2 cellular contexts compared by ENCODE assay signal in genomic region chr11:114173836-114174235, GRCh38.
TF ChIP-seq lines count a peak whose summit lies in the region.

No MANE protein-coding gene starts in this region.

TF ChIP-seq in liver, 16 proteins besides CTCF, POLR2A, EP300 and RAD21 (continued from another document):
- TF ChIP-seq, protein P1, sequence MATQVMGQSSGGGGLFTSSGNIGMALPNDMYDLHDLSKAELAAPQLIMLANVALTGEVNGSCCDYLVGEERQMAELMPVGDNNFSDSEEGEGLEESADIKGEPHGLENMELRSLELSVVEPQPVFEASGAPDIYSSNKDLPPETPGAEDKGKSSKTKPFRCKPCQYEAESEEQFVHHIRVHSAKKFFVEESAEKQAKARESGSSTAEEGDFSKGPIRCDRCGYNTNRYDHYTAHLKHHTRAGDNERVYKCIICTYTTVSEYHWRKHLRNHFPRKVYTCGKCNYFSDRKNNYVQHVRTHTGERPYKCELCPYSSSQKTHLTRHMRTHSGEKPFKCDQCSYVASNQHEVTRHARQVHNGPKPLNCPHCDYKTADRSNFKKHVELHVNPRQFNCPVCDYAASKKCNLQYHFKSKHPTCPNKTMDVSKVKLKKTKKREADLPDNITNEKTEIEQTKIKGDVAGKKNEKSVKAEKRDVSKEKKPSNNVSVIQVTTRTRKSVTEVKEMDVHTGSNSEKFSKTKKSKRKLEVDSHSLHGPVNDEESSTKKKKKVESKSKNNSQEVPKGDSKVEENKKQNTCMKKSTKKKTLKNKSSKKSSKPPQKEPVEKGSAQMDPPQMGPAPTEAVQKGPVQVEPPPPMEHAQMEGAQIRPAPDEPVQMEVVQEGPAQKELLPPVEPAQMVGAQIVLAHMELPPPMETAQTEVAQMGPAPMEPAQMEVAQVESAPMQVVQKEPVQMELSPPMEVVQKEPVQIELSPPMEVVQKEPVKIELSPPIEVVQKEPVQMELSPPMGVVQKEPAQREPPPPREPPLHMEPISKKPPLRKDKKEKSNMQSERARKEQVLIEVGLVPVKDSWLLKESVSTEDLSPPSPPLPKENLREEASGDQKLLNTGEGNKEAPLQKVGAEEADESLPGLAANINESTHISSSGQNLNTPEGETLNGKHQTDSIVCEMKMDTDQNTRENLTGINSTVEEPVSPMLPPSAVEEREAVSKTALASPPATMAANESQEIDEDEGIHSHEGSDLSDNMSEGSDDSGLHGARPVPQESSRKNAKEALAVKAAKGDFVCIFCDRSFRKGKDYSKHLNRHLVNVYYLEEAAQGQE (IDR thresholded peaks at IDR 0.05): no peak
- no peak for TF ChIP-seq JUND (IDR thresholded peaks at IDR 0.05)
- TF ChIP-seq ZBTB33 (IDR thresholded peaks at IDR 0.05): no peak
- TF ChIP-seq FOXA2 (IDR thresholded peaks at IDR 0.05): no peak
- TF ChIP-seq, protein P2, sequence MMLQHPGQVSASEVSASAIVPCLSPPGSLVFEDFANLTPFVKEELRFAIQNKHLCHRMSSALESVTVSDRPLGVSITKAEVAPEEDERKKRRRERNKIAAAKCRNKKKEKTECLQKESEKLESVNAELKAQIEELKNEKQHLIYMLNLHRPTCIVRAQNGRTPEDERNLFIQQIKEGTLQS (IDR thresholded peaks at IDR 0.05): no peak
- TF ChIP-seq, protein P3, sequence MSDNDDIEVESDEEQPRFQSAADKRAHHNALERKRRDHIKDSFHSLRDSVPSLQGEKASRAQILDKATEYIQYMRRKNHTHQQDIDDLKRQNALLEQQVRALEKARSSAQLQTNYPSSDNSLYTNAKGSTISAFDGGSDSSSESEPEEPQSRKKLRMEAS (IDR thresholded peaks at IDR 0.05): no peak
- TF ChIP-seq RXRA (IDR thresholded peaks at IDR 0.05): no peak
- TF ChIP-seq TAF1 (conservative IDR thresholded peaks at IDR 0.05): no peak
- no peak for TF ChIP-seq EGR1 (IDR thresholded peaks at IDR 0.05; ENCODE audit: low read depth in 2 of 2)

TF ChIP-seq in HepG2, 621 proteins besides CTCF, POLR2A, EP300 and RAD21 (continued from another document):
- TF ChIP-seq, protein P4, sequence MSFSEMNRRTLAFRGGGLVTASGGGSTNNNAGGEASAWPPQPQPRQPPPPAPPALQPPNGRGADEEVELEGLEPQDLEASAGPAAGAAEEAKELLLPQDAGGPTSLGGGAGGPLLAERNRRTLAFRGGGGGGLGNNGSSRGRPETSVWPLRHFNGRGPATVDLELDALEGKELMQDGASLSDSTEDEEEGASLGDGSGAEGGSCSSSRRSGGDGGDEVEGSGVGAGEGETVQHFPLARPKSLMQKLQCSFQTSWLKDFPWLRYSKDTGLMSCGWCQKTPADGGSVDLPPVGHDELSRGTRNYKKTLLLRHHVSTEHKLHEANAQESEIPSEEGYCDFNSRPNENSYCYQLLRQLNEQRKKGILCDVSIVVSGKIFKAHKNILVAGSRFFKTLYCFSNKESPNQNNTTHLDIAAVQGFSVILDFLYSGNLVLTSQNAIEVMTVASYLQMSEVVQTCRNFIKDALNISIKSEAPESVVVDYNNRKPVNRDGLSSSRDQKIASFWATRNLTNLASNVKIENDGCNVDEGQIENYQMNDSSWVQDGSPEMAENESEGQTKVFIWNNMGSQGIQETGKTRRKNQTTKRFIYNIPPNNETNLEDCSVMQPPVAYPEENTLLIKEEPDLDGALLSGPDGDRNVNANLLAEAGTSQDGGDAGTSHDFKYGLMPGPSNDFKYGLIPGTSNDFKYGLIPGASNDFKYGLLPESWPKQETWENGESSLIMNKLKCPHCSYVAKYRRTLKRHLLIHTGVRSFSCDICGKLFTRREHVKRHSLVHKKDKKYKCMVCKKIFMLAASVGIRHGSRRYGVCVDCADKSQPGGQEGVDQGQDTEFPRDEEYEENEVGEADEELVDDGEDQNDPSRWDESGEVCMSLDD (CRISPR knock-in tag; IDR thresholded peaks at IDR 0.05; ENCODE audit: borderline replicate concordance): no peak
- TF ChIP-seq MYNN (CRISPR knock-in tag; IDR thresholded peaks at IDR 0.05; ENCODE audit: low read depth) (no peak), REL (CRISPR knock-in tag; conservative IDR thresholded peaks at IDR 0.05) (no peak), ZFP62 (CRISPR knock-in tag; IDR thresholded peaks at IDR 0.05) (no peak), HNRNPL (IDR thresholded peaks at IDR 0.05; ENCODE audit: low read depth, low read length) (no peak), ZNF572 (CRISPR knock-in tag; IDR thresholded peaks at IDR 0.05) (no peak), CREB1 (IDR thresholded peaks at IDR 0.05) (no peak), CREB1 (CRISPR knock-in tag; IDR thresholded peaks at IDR 0.05) (no peak)
